In genomic region chr12:47773062-47773857, GRCh38 we compare ENCODE assay signal across 8 cellular contexts. TPM values are rescaled to one million over a fixed set of nuclear protein-coding genes. Genes with fewer than 3 reads are reported as not detected.
A peak's percentile ranks its signal among the peaks of the same experiment; 100 is the strongest.
DNase-seq lines count a peak whose midpoint lies in the region; ATAC-seq and TF ChIP-seq lines count a peak whose summit lies in the region.

Gene SLC48A1 (plus strand): TSS chr12:47773238. CDS start chr12:47773305, 67 bp downstream.

- H3K27me3 ChIP-seq in Caco-2 (replicated peaks; ENCODE audit: control insufficient read depth, insufficient read depth, low read length), result no peaks in the 10 kb centered on the region

- H3K4me3 ChIP-seq in Caco-2 (ENCODE audit: low read depth, low read length), result peak within 1 kb of the TSS; percentile 68

- TF ChIP-seq CTCF in Caco-2 (IDR thresholded peaks at IDR 0.05; ENCODE audit: insufficient read depth in 1 of 2, low read depth in 1 of 2, low read length in 1 of 2, severe bottlenecking in 1 of 2, unreplicated experiment in 1 of 2) (peak; percentile 11 to 38), omental fat pad (IDR thresholded peaks at IDR 0.05) (no peak)

- ATAC-seq in GM19438 (IDR thresholded peaks at IDR 0.05; ENCODE audit: low read depth, unreplicated experiment) (peak; percentile 78), HG03565 (IDR thresholded peaks at IDR 0.05; ENCODE audit: unreplicated experiment) (peak; percentile 75), omental fat pad (ENCODE audit: low FRiP score) (peak; percentile 49)

- intact Hi-C loops in Caco-2 (cut with micrococcal nuclease; ENCODE audit: unreplicated experiment), result loop anchor here (2.0 kb wide), 1 partner anchor 14 kb away; the partner anchor contains the start of gene RAPGEF3

- no peaks in the 10 kb centered on the region for H3K9me3 Mint-ChIP-seq in Caco-2 (ENCODE audit: unreplicated experiment)

- no peaks in the 10 kb centered on the region for H3K36me3 ChIP-seq in Caco-2 (ENCODE audit: control insufficient read depth, insufficient read depth, low read length)

- H3K27me3 Mint-ChIP-seq in Caco-2 (ENCODE audit: insufficient read depth, unreplicated experiment), result no peaks in the 10 kb centered on the region

- H3K4me1 Mint-ChIP-seq in Caco-2 (ENCODE audit: low read depth, unreplicated experiment), result peaks cover 25% of the 10 kb centered on the region

- POLR2A ChIA-PET in Caco-2 (lab: Charles Lee), result interaction anchor here (0.7 kb wide), 1 partner anchor 59 kb away, joined by 4 read pairs; no protein-coding TSS in a partner anchor

- DNase-seq in Caco-2, result peak; percentile 80 to 94
- peak; percentile 87 for DNase-seq in RPMI8226
- peak; percentile 71 for DNase-seq in activated naive CD4-positive, alpha-beta T cell treated with Interleukin-2 at 50 U/mL for 16 hours
- DNase-seq in globus pallidus (ENCODE audit: low spot score), result peak; percentile 78
- DNase-seq in omental fat pad (ENCODE audit: low spot score), result no peak

- H3K4me1 ChIP-seq in Caco-2, result peaks cover 34% of the 10 kb centered on the region

- H3K4me3 Mint-ChIP-seq in Caco-2 (ENCODE audit: unreplicated experiment), result peak within 1 kb of the TSS; percentile 94

- peak within 1 kb of the TSS; percentile 94 for H3K27ac Mint-ChIP-seq in Caco-2 (ENCODE audit: unreplicated experiment)

- H3K36me3 Mint-ChIP-seq in Caco-2 (ENCODE audit: insufficient read depth, unreplicated experiment), result peaks cover 22% of the 10 kb centered on the region

- CTCF ChIA-PET in Caco-2 (lab: Charles Lee), result interaction anchor here (0.5 to 12.0 kb wide), 11 partner anchors 9 to 321 kb away, joined by 3 to 171 read pairs (median 4); partner anchors contain the start of genes RAPGEF3 and VDR

- H3K27ac ChIP-seq in temporal lobe (ENCODE audit: low read depth, low read length), result peak within 1 kb of the TSS; percentile 99

- H3K9me3 ChIP-seq in Caco-2, result no peaks in the 10 kb centered on the region

- BruUV-seq in Caco-2 (replicated peaks; lab: Mats Ljungman, UMichigan), result no TSS peak

RNA-seq across cellular contexts. Expression of gene SLC48A1, which starts in this region (rescaled TPM):
- 34.3 and 37.5 TPM in 2 replicates for total RNA-seq in Caco-2 (2022)
- 10 to 100 TPM; 27.6 to 50.3 (median 48.1) TPM for total RNA-seq in omental fat pad
- 7.4 TPM for total RNA-seq in temporal lobe

Comparison
In these comparisons a context has a peak if more than half of its experiments do, and no peak if none do; other contexts are left out.
1. CTCF ChIP-seq: peak in Caco-2 (2 of 2); none in omental fat pad (0 of 3).
2. Peak in every context shown above with its lines, with median percentiles within 50 percentile points of each other: ATAC-seq.